ENCODE assay signal across 19 cellular contexts in the genomic region with DNA sequence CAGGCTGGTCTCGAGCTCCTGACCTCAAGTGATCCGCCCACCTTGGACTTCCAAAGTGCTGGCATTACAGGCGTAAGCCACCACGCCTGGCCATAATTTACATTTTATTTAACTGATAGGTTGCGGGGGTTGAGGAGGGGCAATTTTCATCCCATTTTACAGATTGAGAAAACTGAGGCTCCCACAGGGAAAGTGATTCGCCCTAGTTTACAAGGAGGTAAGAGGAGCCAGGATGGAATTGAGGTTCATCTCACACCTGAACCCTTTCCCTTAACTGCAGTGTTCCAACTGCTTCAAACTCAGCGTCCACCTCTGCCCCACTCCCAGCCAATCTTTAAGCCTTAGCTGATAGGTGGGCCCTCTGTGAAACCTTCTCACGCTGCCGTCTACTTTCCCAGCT. TPM values are rescaled to one million over a fixed set of nuclear protein-coding genes. Genes with fewer than 3 reads are reported as not detected.
A peak's percentile ranks its signal among the peaks of the same experiment; 100 is the strongest.
DNase-seq lines count a peak whose midpoint lies in the region; ATAC-seq and TF ChIP-seq lines count a peak whose summit lies in the region.
"Had no signal": no experiment of that assay in that cellular context is flagged by ENCODE, and none has a peak within 500 bp of the region (broad histone marks: within the 10 kb centered on the region; RNA-seq: fewer than 3 reads in every experiment).

No MANE protein-coding gene starts in this region.

- H3K9ac ChIP-seq in BLaER1 treated with 17β-estradiol and CSF1 and Interleukin-3, amounts not matched to agents 10 nM and 100 nM, result no peak overlapping the region
- H3K9ac ChIP-seq in OCI-LY3 (ENCODE audit: low read length) (no peak overlapping the region), endodermal cell (ENCODE audit: extremely low read depth, low read length, poor library complexity, severe bottlenecking) (no peak overlapping the region)

- H3K4me1 Mint-ChIP-seq in T-helper 2 cell treated with Interferon-gamma antibody and Interleukin-4, amounts not matched to agents 5 μg/mL and 100 μg/mL, for 36 hours (ENCODE audit: low read depth), result peaks cover 51% of the 10 kb centered on the region
- H3K4me1 Mint-ChIP-seq in endodermal cell, result peaks cover 30% of the 10 kb centered on the region

- ATAC-seq in GM21576 (IDR thresholded peaks at IDR 0.05; ENCODE audit: unreplicated experiment), result no peak
- ATAC-seq: CD8-positive, alpha-beta T cell had no signal

- H3K4me1 ChIP-seq in BLaER1 treated with 17β-estradiol and CSF1 and Interleukin-3, amounts not matched to agents 10 nM and 100 nM, result peaks cover 28 to 71% (median 61%) of the 10 kb centered on the region in 10 experiments
- peaks cover 31% of the 10 kb centered on the region for H3K4me1 ChIP-seq in OCI-LY3 (ENCODE audit: low read length)
- peaks cover 8% of the 10 kb centered on the region for H3K4me1 ChIP-seq in endodermal cell (ENCODE audit: control insufficient read depth, insufficient read depth, low read length)

- no peak overlapping the region for H3K4me3 Mint-ChIP-seq in T-helper 2 cell treated with Interferon-gamma antibody and Interleukin-4, amounts not matched to agents 5 μg/mL and 100 μg/mL, for 36 hours
- H3K4me3 Mint-ChIP-seq in endodermal cell, result no peak overlapping the region

- peaks cover 0 to 39% (median 8%) of the 10 kb centered on the region in 11 experiments; a peak in 17 of 22 replicates for H4K20me1 ChIP-seq in BLaER1 treated with 17β-estradiol and CSF1 and Interleukin-3, amounts not matched to agents 10 nM and 100 nM
- H4K20me1 ChIP-seq in OCI-LY3 (ENCODE audit: insufficient read depth, low read length), result no peaks in the 10 kb centered on the region; the same call in 1 of the 2 replicates

- TF ChIP-seq CTCF in OCI-LY3 (IDR thresholded peaks at IDR 0.05; ENCODE audit: low read depth, low read length) (no peak), endodermal cell (conservative IDR thresholded peaks at IDR 0.05) (no peak)

- H3K9me3 ChIP-seq in BLaER1 treated with 17β-estradiol and CSF1 and Interleukin-3, amounts not matched to agents 10 nM and 100 nM (replicated peaks in 1 of 11), result no peaks in the 10 kb centered on the region
- H3K9me3 ChIP-seq in OCI-LY3 (ENCODE audit: insufficient read depth, low read length) (no peaks in the 10 kb centered on the region), endodermal cell (ENCODE audit: control insufficient read depth, low read length) (no peaks in the 10 kb centered on the region)

- H3K79me2 ChIP-seq in OCI-LY3 (ENCODE audit: low read length), result peaks cover 9% of the 10 kb centered on the region

- peaks cover 42 to 58% (median 55%) of the 10 kb centered on the region in 11 experiments for H3K27me3 ChIP-seq in BLaER1 treated with 17β-estradiol and CSF1 and Interleukin-3, amounts not matched to agents 10 nM and 100 nM
- peaks cover 59% of the 10 kb centered on the region for H3K27me3 ChIP-seq in OCI-LY3 (ENCODE audit: low read depth, low read length)
- H3K27me3 ChIP-seq in endodermal cell (ENCODE audit: control insufficient read depth, insufficient read depth, low read length, poor library complexity, severe bottlenecking), result no peaks in the 10 kb centered on the region

- no peak overlapping the region for H3K27ac ChIP-seq in BLaER1 treated with 17β-estradiol and CSF1 and Interleukin-3, amounts not matched to agents 10 nM and 100 nM
- H3K27ac ChIP-seq in OCI-LY3 (ENCODE audit: low read length) (no peak overlapping the region), endodermal cell (ENCODE audit: low read depth, low read length) (no peak overlapping the region)
- H3K27ac ChIP-seq: 22Rv1 had no signal

- H3K27me3 Mint-ChIP-seq in T-helper 2 cell treated with Interferon-gamma antibody and Interleukin-4, amounts not matched to agents 5 μg/mL and 100 μg/mL, for 36 hours (ENCODE audit: low read depth), result peaks cover 6% of the 10 kb centered on the region
- no peaks in the 10 kb centered on the region for H3K27me3 Mint-ChIP-seq in endodermal cell (ENCODE audit: insufficient read depth)

- WGBS in endodermal cell (ENCODE audit: insufficient coverage in 1 of 2, insufficient read length in 1 of 2), 2 experiments, result 89 to 95% methylated on average over 9 of the region's 9 CpGs

- H2AFZ ChIP-seq in OCI-LY3 (ENCODE audit: low read depth, low read length), result no peak overlapping the region

- no peak for DNase-seq in T-helper 2 cell treated with Interferon-gamma antibody and Interleukin-4, amounts not matched to agents 5 μg/mL and 100 μg/mL, for 36 hours (ENCODE audit: low spot score)
- DNase-seq in T-helper 2 cell (no peak), endodermal cell (no peak), HCEC 1CT (no peak), 8988T (no peak)
- DNase-seq: Calu3, DMS53, GOT3, NCI-H1417, NCI-H187, NCI-H2107, NCI-H510A, NCI-H774 had no signal

- peak overlapping the region in 9 of 11 experiments; percentile 51 to 82 (median 62); a peak in 17 of 22 replicates for H3K4me2 ChIP-seq in BLaER1 treated with 17β-estradiol and CSF1 and Interleukin-3, amounts not matched to agents 10 nM and 100 nM
- H3K4me2 ChIP-seq in OCI-LY3 (ENCODE audit: low read length), result peak overlapping the region; percentile 43

- H3K36me3 Mint-ChIP-seq in T-helper 2 cell treated with Interferon-gamma antibody and Interleukin-4, amounts not matched to agents 5 μg/mL and 100 μg/mL, for 36 hours (ENCODE audit: low read depth), result peaks cover 4% of the 10 kb centered on the region
- H3K36me3 Mint-ChIP-seq in endodermal cell (ENCODE audit: low read depth), result no peaks in the 10 kb centered on the region

- no peaks in the 10 kb centered on the region for H3K9me3 Mint-ChIP-seq in T-helper 2 cell treated with Interferon-gamma antibody and Interleukin-4, amounts not matched to agents 5 μg/mL and 100 μg/mL, for 36 hours
- H3K9me3 Mint-ChIP-seq in endodermal cell, result no peaks in the 10 kb centered on the region
- H3K9me3 Mint-ChIP-seq: CD8-positive, alpha-beta T cell had no signal

- H3K27ac Mint-ChIP-seq in T-helper 2 cell treated with Interferon-gamma antibody and Interleukin-4, amounts not matched to agents 5 μg/mL and 100 μg/mL, for 36 hours, result peak overlapping the region; percentile 60
- peak overlapping the region; percentile 60 for H3K27ac Mint-ChIP-seq in endodermal cell

- H3K36me3 ChIP-seq in BLaER1 treated with 17β-estradiol and CSF1 and Interleukin-3, amounts not matched to agents 10 nM and 100 nM, result no peaks in the 10 kb centered on the region
- H3K36me3 ChIP-seq in OCI-LY3 (replicated peaks; ENCODE audit: low read depth, low read length) (no peaks in the 10 kb centered on the region), endodermal cell (ENCODE audit: control insufficient read depth, insufficient read depth, low read length) (no peaks in the 10 kb centered on the region)

- no peak overlapping the region for H3K4me3 ChIP-seq in BLaER1 treated with 17β-estradiol and CSF1 and Interleukin-3, amounts not matched to agents 10 nM and 100 nM
- H3K4me3 ChIP-seq in OCI-LY3 (ENCODE audit: low read length) (no peak overlapping the region), endodermal cell (ENCODE audit: low read length) (no peak overlapping the region)

RNA-seq across cellular contexts. Expression of gene NAPA, which starts 4.0 kb away (rescaled TPM):
- 10 to 100 TPM; 66.0 to 73.9 TPM for total RNA-seq in endodermal cell
- polyA plus RNA-seq in endodermal cell (2013, experiment 1 of 2), result 65.0 TPM
- 52.9 TPM for polyA plus RNA-seq in endodermal cell (2013, experiment 2 of 2)

RNA-seq across cellular contexts. Expression of gene KPTN, which starts 34.8 kb away (rescaled TPM):
- 10 to 100 TPM; 14.7 to 22.9 TPM for total RNA-seq in endodermal cell
- 21.8 TPM for polyA plus RNA-seq in endodermal cell (2013, experiment 1 of 2)
- 15.8 TPM for polyA plus RNA-seq in endodermal cell (2013, experiment 2 of 2)

RNA-seq across cellular contexts. Expression of gene SLC8A2, which starts 47.2 kb away (rescaled TPM):
- total RNA-seq in endodermal cell, result 1 to 10 TPM; 2.5 to 3.6 TPM
- polyA plus RNA-seq in endodermal cell (2013, experiment 1 of 2), result 4.1 TPM
- polyA plus RNA-seq in endodermal cell (2013, experiment 2 of 2), result 2.6 TPM
- total RNA-seq: CD8-positive, alpha-beta T cell had no signal

RNA-seq across cellular contexts. Expression of gene ZNF541, which starts 54.1 kb away (rescaled TPM):
- not detected for total RNA-seq in endodermal cell
- not detected for polyA plus RNA-seq in endodermal cell (2013, experiment 1 of 2)
- polyA plus RNA-seq in endodermal cell (2013, experiment 2 of 2), result not detected
- total RNA-seq: Calu3 had no signal
- polyA plus RNA-seq: AG04450 had no signal
